In genomic region chr12:93966516-93967133, GRCh38 we compare ENCODE assay signal across 28 cellular contexts.
"Had no signal": no experiment of that assay in that cellular context is flagged by ENCODE, and none has a peak within 500 bp of the region (broad histone marks: within the 10 kb centered on the region; RNA-seq: fewer than 3 reads in every experiment).

No MANE protein-coding gene starts in this region.

- H3K27me3 ChIP-seq: colonic mucosa, dorsolateral prefrontal cortex, esophagus muscularis mucosa, esophagus squamous epithelium, foreskin keratinocyte, gastrocnemius medialis, gastroesophageal sphincter, heart left ventricle, heart right ventricle had no signal

- H3K27ac ChIP-seq: colonic mucosa, coronary artery, dorsolateral prefrontal cortex, epithelial cell of prostate, esophagus muscularis mucosa, esophagus squamous epithelium, foreskin keratinocyte, gastrocnemius medialis, gastroesophageal sphincter, heart left ventricle, heart right ventricle had no signal

- H3K4me3 ChIP-seq: colonic mucosa, coronary artery, dorsolateral prefrontal cortex, esophagus muscularis mucosa, esophagus squamous epithelium, gastrocnemius medialis, gastroesophageal sphincter, heart left ventricle, heart right ventricle had no signal

- ATAC-seq: effector memory CD8-positive, alpha-beta T cell; esophagus mucosa; foreskin keratinocyte; gastrocnemius medialis; gastroesophageal sphincter; heart left ventricle; heart right ventricle had no signal

- FAIRE-seq: colon, endometrium, endothelial cell of umbilical vein, frontal cortex had no signal

- H3K36me3 ChIP-seq: colonic mucosa, esophagus muscularis mucosa, esophagus squamous epithelium, gastrocnemius medialis, gastroesophageal sphincter, heart left ventricle, heart right ventricle had no signal

- DNase-seq: colonic mucosa; cortex of kidney; dermis blood vessel endothelial cell; dorsolateral prefrontal cortex; effector CD4-positive, alpha-beta T cell; effector CD8-positive, alpha-beta T cell; effector memory CD4-positive, alpha-beta T cell; effector memory CD8-positive, alpha-beta T cell; endodermal cell; erythroblast; esophagus squamous epithelium; foreskin fibroblast; foreskin keratinocyte; foreskin melanocyte; gastrocnemius medialis; glutamatergic neuron; head of caudate nucleus; heart left ventricle; heart right ventricle had no signal

- H3K4me1 ChIP-seq: colonic mucosa, esophagus muscularis mucosa, foreskin keratinocyte, gastrocnemius medialis, gastroesophageal sphincter, heart left ventricle, heart right ventricle had no signal

- H3K9me3 ChIP-seq: colonic mucosa, gastrocnemius medialis had no signal
